ENCODE assay signal across 30 cellular contexts in genomic region chr3:57863380-57863779, GRCh38.
"Had no signal": no experiment of that assay in that cellular context is flagged by ENCODE, and none has a peak within 500 bp of the region (broad histone marks: within the 10 kb centered on the region; RNA-seq: fewer than 3 reads in every experiment).

No MANE protein-coding gene starts in this region.

- H3K9me3 Mint-ChIP-seq: activated CD4-positive, alpha-beta memory T cell treated with anti-CD3 and anti-CD28 coated beads, Interleukin-2, amount 10 ng/mL, durations not matched to agents 7 days and 5 days; activated CD4-positive, alpha-beta T cell treated with anti-CD3 and anti-CD28 coated beads, Interleukin-2, amount 10 ng/mL, durations not matched to agents 7 days and 5 days; activated naive CD4-positive, alpha-beta T cell treated with anti-CD3 and anti-CD28 coated beads for 36 hours; activated naive CD4-positive, alpha-beta T cell treated with anti-CD3 and anti-CD28 coated beads, Interleukin-2, amount 50 U/mL, for 24 hours; activated naive CD8-positive, alpha-beta T cell treated with anti-CD3 and anti-CD28 coated beads for 36 hours; activated naive CD8-positive, alpha-beta T cell treated with anti-CD3 and anti-CD28 coated beads, Interleukin-2, amount 50 U/mL, for 24 hours; activated T-cell treated with anti-CD3 and anti-CD28 coated beads, Interleukin-2, amount 50 U/mL, for 24 hours; activated T-helper 1 cell treated with anti-CD3 and anti-CD28 coated beads, Interleukin-12 subunit alpha, Interleukin-12 subunit beta, Interleukin-2, Interleukin-4 antibody, amounts not matched to agents 30 ng/mL and 10 ng/mL and 1 ng/mL, durations not matched to agents 14 hours and 24 hours and 36 hours; activated T-helper 2 cell treated with anti-CD3 and anti-CD28 coated beads, Interferon-gamma antibody, Interleukin-2, Interleukin-4, amounts not matched to agents 10 μg/mL and 5 μg/mL and 100 μg/mL, durations not matched to agents 14 hours and 24 hours and 36 hours; effector memory CD8-positive, alpha-beta T cell; WTC11 had no signal

- H3K36me3 ChIP-seq: breast epithelium had no signal

- H3K27ac Mint-ChIP-seq: activated CD4-positive, alpha-beta memory T cell treated with anti-CD3 and anti-CD28 coated beads, Interleukin-2, amount 10 ng/mL, durations not matched to agents 7 days and 5 days; activated CD4-positive, alpha-beta T cell treated with anti-CD3 and anti-CD28 coated beads, Interleukin-2, amount 10 ng/mL, durations not matched to agents 7 days and 5 days; activated naive CD4-positive, alpha-beta T cell treated with anti-CD3 and anti-CD28 coated beads for 36 hours; activated naive CD4-positive, alpha-beta T cell treated with anti-CD3 and anti-CD28 coated beads, Interleukin-2, amount 50 U/mL, for 24 hours; activated naive CD8-positive, alpha-beta T cell treated with anti-CD3 and anti-CD28 coated beads for 36 hours; activated naive CD8-positive, alpha-beta T cell treated with anti-CD3 and anti-CD28 coated beads, Interleukin-2, amount 50 U/mL, for 24 hours; activated T-cell treated with anti-CD3 and anti-CD28 coated beads, Interleukin-2, amount 50 U/mL, for 24 hours; activated T-helper 1 cell treated with anti-CD3 and anti-CD28 coated beads, Interleukin-12 subunit alpha, Interleukin-12 subunit beta, Interleukin-2, Interleukin-4 antibody, amounts not matched to agents 30 ng/mL and 10 ng/mL and 1 ng/mL, durations not matched to agents 14 hours and 24 hours and 36 hours; activated T-helper 2 cell treated with anti-CD3 and anti-CD28 coated beads, Interferon-gamma antibody, Interleukin-2, Interleukin-4, amounts not matched to agents 10 μg/mL and 5 μg/mL and 100 μg/mL, durations not matched to agents 14 hours and 24 hours and 36 hours; WTC11 had no signal

- H3K4me1 Mint-ChIP-seq: activated CD4-positive, alpha-beta memory T cell treated with anti-CD3 and anti-CD28 coated beads, Interleukin-2, amount 10 ng/mL, durations not matched to agents 7 days and 5 days; activated CD4-positive, alpha-beta T cell treated with anti-CD3 and anti-CD28 coated beads, Interleukin-2, amount 10 ng/mL, durations not matched to agents 7 days and 5 days; activated naive CD4-positive, alpha-beta T cell treated with anti-CD3 and anti-CD28 coated beads, Interleukin-2, amount 50 U/mL, for 24 hours; activated naive CD8-positive, alpha-beta T cell treated with anti-CD3 and anti-CD28 coated beads for 36 hours; activated naive CD8-positive, alpha-beta T cell treated with anti-CD3 and anti-CD28 coated beads, Interleukin-2, amount 50 U/mL, for 24 hours had no signal

- H3K27me3 Mint-ChIP-seq: activated CD4-positive, alpha-beta memory T cell treated with anti-CD3 and anti-CD28 coated beads, Interleukin-2, amount 10 ng/mL, durations not matched to agents 7 days and 5 days; activated CD4-positive, alpha-beta T cell treated with anti-CD3 and anti-CD28 coated beads, Interleukin-2, amount 10 ng/mL, durations not matched to agents 7 days and 5 days; activated naive CD4-positive, alpha-beta T cell treated with anti-CD3 and anti-CD28 coated beads, Interleukin-2, amount 50 U/mL, for 24 hours; activated naive CD8-positive, alpha-beta T cell treated with anti-CD3 and anti-CD28 coated beads for 36 hours; activated naive CD8-positive, alpha-beta T cell treated with anti-CD3 and anti-CD28 coated beads, Interleukin-2, amount 50 U/mL, for 24 hours; activated T-cell treated with anti-CD3 and anti-CD28 coated beads, Interleukin-2, amount 50 U/mL, for 24 hours; effector memory CD8-positive, alpha-beta T cell had no signal

- H3K4me1 ChIP-seq: adrenal gland, body of pancreas, breast epithelium had no signal

- H3K4me3 Mint-ChIP-seq: activated CD4-positive, alpha-beta memory T cell treated with anti-CD3 and anti-CD28 coated beads, Interleukin-2, amount 10 ng/mL, durations not matched to agents 7 days and 5 days; activated CD4-positive, alpha-beta T cell treated with anti-CD3 and anti-CD28 coated beads, Interleukin-2, amount 10 ng/mL, durations not matched to agents 7 days and 5 days; activated naive CD4-positive, alpha-beta T cell treated with anti-CD3 and anti-CD28 coated beads for 36 hours; activated naive CD4-positive, alpha-beta T cell treated with anti-CD3 and anti-CD28 coated beads, Interleukin-2, amount 50 U/mL, for 24 hours; activated naive CD8-positive, alpha-beta T cell treated with anti-CD3 and anti-CD28 coated beads for 36 hours; activated naive CD8-positive, alpha-beta T cell treated with anti-CD3 and anti-CD28 coated beads, Interleukin-2, amount 50 U/mL, for 24 hours; activated T-cell treated with anti-CD3 and anti-CD28 coated beads, Interleukin-2, amount 50 U/mL, for 24 hours; activated T-helper 1 cell treated with anti-CD3 and anti-CD28 coated beads, Interleukin-12 subunit alpha, Interleukin-12 subunit beta, Interleukin-2, Interleukin-4 antibody, amounts not matched to agents 30 ng/mL and 10 ng/mL and 1 ng/mL, durations not matched to agents 14 hours and 24 hours and 36 hours; effector memory CD8-positive, alpha-beta T cell; WTC11 had no signal

- H3K9me3 ChIP-seq: adrenal gland, body of pancreas, breast epithelium, heart right ventricle had no signal

- H3K27me3 ChIP-seq: adrenal gland, body of pancreas, breast epithelium, heart right ventricle, hepatocyte had no signal

- H3K27ac ChIP-seq: adrenal gland, body of pancreas, breast epithelium, epithelial cell of prostate, heart right ventricle, hepatocyte had no signal

- H3K4me3 ChIP-seq: adrenal gland, body of pancreas, breast epithelium, heart right ventricle, hepatocyte had no signal

- ATAC-seq: activated naive CD8-positive, alpha-beta T cell treated with anti-CD3 and anti-CD28 coated beads, Interleukin-2, amount 50 U/mL, for 24 hours; body of pancreas; effector memory CD8-positive, alpha-beta T cell; WTC11 had no signal

- DNase-seq: activated CD4-positive, alpha-beta memory T cell treated with anti-CD3 and anti-CD28 coated beads, Interleukin-2, amount 10 ng/mL, durations not matched to agents 7 days and 5 days; activated CD4-positive, alpha-beta T cell treated with anti-CD3 and anti-CD28 coated beads for 1 hour; activated CD4-positive, alpha-beta T cell treated with anti-CD3 and anti-CD28 coated beads for 4 hours; activated CD4-positive, alpha-beta T cell treated with anti-CD3 and anti-CD28 coated beads, Interleukin-2, amount 10 ng/mL, durations not matched to agents 7 days and 5 days; activated CD4-positive, alpha-beta T cell treated with anti-CD3 and anti-CD28 coated beads, Interleukin-2, amount 50 U/mL, for 4 hours; activated CD8-positive, alpha-beta memory T cell treated with anti-CD3 and anti-CD28 coated beads, Interleukin-2, amount 50 U/mL, for 48 hours; activated effector memory CD4-positive, alpha-beta T cell treated with anti-CD3 and anti-CD28 coated beads, Interleukin-2, amount 50 U/mL, for 16 hours; activated naive CD4-positive, alpha-beta T cell treated with anti-CD3 and anti-CD28 coated beads for 36 hours; activated naive CD8-positive, alpha-beta T cell treated with anti-CD3 and anti-CD28 coated beads for 36 hours; activated naive CD8-positive, alpha-beta T cell treated with anti-CD3 and anti-CD28 coated beads, Interleukin-2, amount 50 U/mL, for 24 hours; activated T-cell treated with anti-CD3 and anti-CD28 coated beads for 4 hours; activated T-cell treated with anti-CD3 and anti-CD28 coated beads, Interleukin-2, amount 50 U/mL, for 24 hours; adrenal gland; aorta; body of pancreas; cortex of kidney; dermis blood vessel endothelial cell; effector CD4-positive, alpha-beta T cell; effector memory CD8-positive, alpha-beta T cell; foreskin fibroblast; glutamatergic neuron; heart right ventricle; T-helper 2 cell had no signal
